21 cellular contexts compared by ENCODE assay signal in genomic region chr13:51805925-51806324, GRCh38. TPM values are rescaled to one million over a fixed set of nuclear protein-coding genes. Genes with fewer than 3 reads are reported as not detected.
DNase-seq lines count a peak whose midpoint lies in the region; ATAC-seq and TF ChIP-seq lines count a peak whose summit lies in the region.
"Had no signal": no experiment of that assay in that cellular context is flagged by ENCODE, and none has a peak within 500 bp of the region (broad histone marks: within the 10 kb centered on the region; RNA-seq: fewer than 3 reads in every experiment).

No MANE protein-coding gene starts in this region.

- CTCF ChIA-PET in HEK293 (lab: Yijun Ruan, JAX), result interaction anchor here (2.9 kb wide), 1 partner anchor 9 kb away, joined by 16 read pairs; no protein-coding TSS in a partner anchor

- intact Hi-C loops in dorsolateral prefrontal cortex (cut with DNase I), result loop anchor here (10.0 kb wide), 2 partner anchors 81 to 581 kb away; partner anchors contain the start of gene FAM124A (in 1 of the 2)

- no peaks in the 10 kb centered on the region for H3K27me3 ChIP-seq in dorsolateral prefrontal cortex
- H3K27me3 ChIP-seq in neutrophil, result peaks cover 10% of the 10 kb centered on the region
- H3K27me3 ChIP-seq: colonic mucosa, foreskin keratinocyte had no signal

- DNase-seq in activated T-cell treated with anti-CD3 and anti-CD28 coated beads, Interleukin-2, amount 50 U/mL, for 24 hours, result peak; percentile 22
- no peak for DNase-seq in activated T-cell treated with anti-CD3 and anti-CD28 coated beads for 4 hours
- DNase-seq in dorsolateral prefrontal cortex, result no peak
- no peak for DNase-seq in kidney glomerular epithelial cell (lab: John Stamatoyannopoulos, UW)
- no peak for DNase-seq in dermis blood vessel endothelial cell
- DNase-seq: activated CD4-positive, alpha-beta T cell treated with anti-CD3 and anti-CD28 coated beads for 1 hour; activated naive CD4-positive, alpha-beta T cell treated with Interleukin-2 at 50 U/mL for 16 hours; colonic mucosa; DND-41; foreskin keratinocyte; left cardiac atrium; NCI-H187; stimulated activated CD4-positive, alpha-beta T cell treated with anti-CD3 and anti-CD28 coated beads, Interleukin-2, amount 100 ng/mL, for 48 hours; T1000 had no signal

- H3K27ac Mint-ChIP-seq in activated T-cell treated with anti-CD3 and anti-CD28 coated beads, Interleukin-2, amount 50 U/mL, for 24 hours, result peak overlapping the region; percentile 96

- no peaks in the 10 kb centered on the region for H3K9me3 ChIP-seq in HEK293 (ENCODE audit: control insufficient read depth, insufficient read depth, low read depth, low read length)
- H3K9me3 ChIP-seq in neutrophil, result no peaks in the 10 kb centered on the region
- H3K9me3 ChIP-seq: colonic mucosa had no signal

- H3K4me3 ChIP-seq in HEK293 (ENCODE audit: low read depth, low read length) (no peak overlapping the region), dorsolateral prefrontal cortex (no peak overlapping the region), neutrophil (ENCODE audit: low read depth in 1 of 2, low read length in 1 of 2) (no peak overlapping the region)
- H3K4me3 ChIP-seq: colonic mucosa had no signal

- peaks cover 57% of the 10 kb centered on the region for H3K4me1 Mint-ChIP-seq in activated T-cell treated with anti-CD3 and anti-CD28 coated beads, Interleukin-2, amount 50 U/mL, for 24 hours (ENCODE audit: low read depth)

- H3K4me3 Mint-ChIP-seq in activated T-cell treated with anti-CD3 and anti-CD28 coated beads, Interleukin-2, amount 50 U/mL, for 24 hours, result no peak overlapping the region

- TF ChIP-seq CTCF in HEK293 (tag by site-specific recombination; IDR thresholded peaks at IDR 0.05) (no peak), dorsolateral prefrontal cortex (IDR thresholded peaks at IDR 0.05 in 54 of 56, conservative IDR thresholded peaks at IDR 0.05 in 2 of 56; ENCODE audit: low read depth in 1 of 56, partially characterized antibody in 56 of 56) (no peak), neutrophil (IDR thresholded peaks at IDR 0.05) (no peak)

- H3K36me3 ChIP-seq in HEK293 (ENCODE audit: control insufficient read depth in 2 of 2, insufficient read depth in 1 of 2, low read length in 2 of 2) (no peaks in the 10 kb centered on the region), neutrophil (peaks cover 4% of the 10 kb centered on the region)
- H3K36me3 ChIP-seq: colonic mucosa had no signal

- H3K4me1 ChIP-seq in HEK293 (ENCODE audit: control insufficient read depth, insufficient read depth, low read length) (peaks cover 12% of the 10 kb centered on the region), neutrophil (ENCODE audit: control insufficient read depth in 1 of 2, insufficient read depth in 1 of 2, low read depth in 1 of 2, low read length in 1 of 2) (peaks cover 47 to 53% of the 10 kb centered on the region in 2 experiments)
- H3K4me1 ChIP-seq: foreskin keratinocyte had no signal

- POLR2A ChIA-PET in HEK293 (lab: Yijun Ruan, JAX), result no interaction called here

- H3K27ac ChIP-seq in HEK293 (ENCODE audit: extremely low read depth, low read depth, low read length) (no peak overlapping the region), dorsolateral prefrontal cortex (peak overlapping the region in 37 of 59 donors; percentile 2 to 100 (median 99)), neutrophil (peak overlapping the region; percentile 10)
- H3K27ac ChIP-seq: colonic mucosa, epithelial cell of prostate, foreskin keratinocyte had no signal

- H3K36me3 Mint-ChIP-seq in activated T-cell treated with anti-CD3 and anti-CD28 coated beads, Interleukin-2, amount 50 U/mL, for 24 hours (ENCODE audit: low read depth), result peaks cover 24% of the 10 kb centered on the region

- ATAC-seq in HG03520 (IDR thresholded peaks at IDR 0.05; ENCODE audit: unreplicated experiment), result no peak
- ATAC-seq: foreskin keratinocyte, left cardiac atrium, Panc1 had no signal

- no peaks in the 10 kb centered on the region for H3K27me3 Mint-ChIP-seq in activated T-cell treated with anti-CD3 and anti-CD28 coated beads, Interleukin-2, amount 50 U/mL, for 24 hours

- H3K9me3 Mint-ChIP-seq in activated T-cell treated with anti-CD3 and anti-CD28 coated beads, Interleukin-2, amount 50 U/mL, for 24 hours, result no peaks in the 10 kb centered on the region

TF ChIP-seq in HEK293, 187 proteins besides CTCF, POLR2A, EP300 and RAD21:
- TF ChIP-seq GLI4 (tag by site-specific recombination; IDR thresholded peaks at IDR 0.05) (no peak), ZNF394 (tag by site-specific recombination; IDR thresholded peaks at IDR 0.05; ENCODE audit: borderline replicate concordance) (no peak), BCL11B (tag by site-specific recombination; IDR thresholded peaks at IDR 0.05; ENCODE audit: low read depth) (no peak), ZNF146 (tag by site-specific recombination; IDR thresholded peaks at IDR 0.05) (0 out of 2 replicates have a peak, but pooled peaks have one; percentile 2)
TF ChIP-seq in HEK293: peak in this region for 1.

RNA-seq across cellular contexts. Expression of gene DHRS12, which starts 2.0 kb away (rescaled TPM):
- total RNA-seq in dorsolateral prefrontal cortex, result 10 to 100 TPM in 91 of 120 experiments, 1 to 10 TPM in 29; 4.6 to 21.3 (median 12.8) TPM
- 5.0 and 7.1 TPM in 2 replicates for total RNA-seq in dermis blood vessel endothelial cell

RNA-seq across cellular contexts. Expression of gene TMEM272, which starts 39.1 kb away (rescaled TPM):
- 1 to 10 TPM in 117 of 120 experiments, under 1 TPM in 3; 0.97 to 6.8 (median 2.6) TPM for total RNA-seq in dorsolateral prefrontal cortex
- total RNA-seq in dermis blood vessel endothelial cell, result not detected in 2 replicates
- total RNA-seq: A172, foreskin keratinocyte had no signal

RNA-seq across cellular contexts. Expression of gene CCDC70, which starts 55.8 kb away (rescaled TPM):
- total RNA-seq in dorsolateral prefrontal cortex (not detected), dermis blood vessel endothelial cell (not detected in 2 replicates)
- total RNA-seq: A172, colonic mucosa, foreskin keratinocyte, left cardiac atrium, omental fat pad had no signal
